In the genomic region with DNA sequence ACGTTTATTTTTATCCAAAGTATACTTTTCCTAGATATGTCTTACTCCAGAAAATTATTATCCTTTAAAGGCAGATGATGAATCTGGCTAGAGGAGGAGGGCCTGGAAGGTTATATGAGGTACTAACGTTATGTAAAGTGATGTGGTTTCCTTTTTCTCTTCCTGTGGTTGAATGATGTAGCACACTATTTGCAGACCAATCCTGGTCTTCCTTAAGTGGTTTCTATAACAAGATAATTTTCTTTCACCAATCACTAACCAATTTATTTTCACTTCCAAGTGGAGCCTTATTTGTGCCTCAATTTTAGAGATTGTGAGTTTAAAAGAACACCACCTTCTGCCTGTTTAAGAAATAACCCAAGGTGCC, we compare ENCODE assay signal across 11 cellular contexts.
A peak's percentile ranks its signal among the peaks of the same experiment; 100 is the strongest.
DNase-seq lines count a peak whose midpoint lies in the region; ATAC-seq and TF ChIP-seq lines count a peak whose summit lies in the region.
"Had no signal": no experiment of that assay in that cellular context is flagged by ENCODE, and none has a peak within 500 bp of the region (broad histone marks: within the 10 kb centered on the region; RNA-seq: fewer than 3 reads in every experiment).

No MANE protein-coding gene starts in this region.

- TF ChIP-seq CTCF in chondrocyte (IDR thresholded peaks at IDR 0.05) (no peak), stomach (IDR thresholded peaks at IDR 0.05) (no peak), coronary artery (IDR thresholded peaks at IDR 0.05) (no peak)

- no peak for TF ChIP-seq POLR2A in stomach (IDR thresholded peaks at IDR 0.05)

- H3K9me3 ChIP-seq in T-helper 17 cell (ENCODE audit: control insufficient read depth, low read length, poor library complexity, severe bottlenecking) (no peaks in the 10 kb centered on the region), stomach (no peaks in the 10 kb centered on the region)
- H3K9me3 ChIP-seq: pancreas had no signal

- DNase-seq in CD1c-positive myeloid dendritic cell (ENCODE audit: extremely low spot score) (peak; percentile 20), T-helper 17 cell (no peak), cerebellar nuclear complex (lab: John Stamatoyannopoulos, UW) (no peak), chondrocyte (ENCODE audit: low spot score) (no peak), stomach (no peak), coronary artery (ENCODE audit: low spot score) (no peak)
- DNase-seq: CD8-positive, alpha-beta memory T cell; OCI-M1; pancreas had no signal

- H3K27ac Mint-ChIP-seq in T-helper 17 cell (no peak overlapping the region), chondrocyte (ENCODE audit: unreplicated experiment) (no peak overlapping the region)

- 47 to 60% (median 51%) methylated on average over 2 of the region's 2 CpGs for WGBS in stomach, 5 donors

- ATAC-seq in GM19455 (IDR thresholded peaks at IDR 0.05; ENCODE audit: unreplicated experiment) (peak; percentile 36), HG03175 (IDR thresholded peaks at IDR 0.05; ENCODE audit: unreplicated experiment) (peak; percentile 48), T-helper 17 cell (peak; percentile 72)
- ATAC-seq: pancreas had no signal

- H3K4me1 Mint-ChIP-seq in T-helper 17 cell (peaks cover 7% of the 10 kb centered on the region), chondrocyte (ENCODE audit: low read depth) (peaks cover under 1% of the 10 kb centered on the region)

- no peaks in the 10 kb centered on the region for H3K27me3 ChIP-seq in stomach
- H3K27me3 ChIP-seq: pancreas had no signal

- H3K27ac ChIP-seq in stomach (no peak overlapping the region), coronary artery (no peak overlapping the region)
- H3K27ac ChIP-seq: pancreas had no signal

- H3K4me3 ChIP-seq in stomach: no peak overlapping the region
- H3K4me3 ChIP-seq in coronary artery: no peak overlapping the region
- H3K4me3 ChIP-seq: pancreas had no signal

- H3K4me1 ChIP-seq in stomach: no peaks in the 10 kb centered on the region
- H3K4me1 ChIP-seq: pancreas had no signal

- intact Hi-C loops in stomach (cut with DNase I; ENCODE audit: low total_unique reads): no loop called here

- no peaks in the 10 kb centered on the region for H3K36me3 ChIP-seq in stomach
- H3K36me3 ChIP-seq: pancreas had no signal

- H3K9me3 Mint-ChIP-seq in chondrocyte (ENCODE audit: low read depth): no peaks in the 10 kb centered on the region
- H3K9me3 Mint-ChIP-seq: CD8-positive, alpha-beta memory T cell had no signal

- H3K36me3 Mint-ChIP-seq in T-helper 17 cell (ENCODE audit: low read depth) (no peaks in the 10 kb centered on the region), chondrocyte (ENCODE audit: low read depth) (no peaks in the 10 kb centered on the region)
- H3K36me3 Mint-ChIP-seq: CD8-positive, alpha-beta memory T cell had no signal

- H3K27me3 Mint-ChIP-seq in T-helper 17 cell (no peaks in the 10 kb centered on the region), chondrocyte (ENCODE audit: low read depth) (no peaks in the 10 kb centered on the region)

- TF ChIP-seq EP300 in stomach (IDR thresholded peaks at IDR 0.05): no peak

- no peak overlapping the region for H3K4me3 Mint-ChIP-seq in T-helper 17 cell
- no peak overlapping the region for H3K4me3 Mint-ChIP-seq in chondrocyte (ENCODE audit: unreplicated experiment)
